ENCODE assay signal across 12 cellular contexts in genomic region chr7:41916450-41916927, GRCh38.
DNase-seq lines count a peak whose midpoint lies in the region; ATAC-seq and TF ChIP-seq lines count a peak whose summit lies in the region.
"Had no signal": no experiment of that assay in that cellular context is flagged by ENCODE, and none has a peak within 500 bp of the region (broad histone marks: within the 10 kb centered on the region; RNA-seq: fewer than 3 reads in every experiment).

No MANE protein-coding gene starts in this region.

- WGBS in esophagus squamous epithelium, 2 donors, result 42 to 53% methylated on average over 5 of the region's 5 CpGs
- WGBS in psoas muscle, 3 donors, result 28 to 36% (median 30%) methylated on average over 5 of the region's 5 CpGs

- H3K27me3 ChIP-seq in esophagus squamous epithelium (no peaks in the 10 kb centered on the region), psoas muscle (ENCODE audit: insufficient read depth in 3 of 3, low read length in 2 of 3) (no peaks in the 10 kb centered on the region)

- H3K36me3 ChIP-seq in esophagus squamous epithelium (no peaks in the 10 kb centered on the region), psoas muscle (ENCODE audit: insufficient read depth in 1 of 2, low read depth in 1 of 2) (no peaks in the 10 kb centered on the region)

- DNase-seq in Daoy (ENCODE audit: low read depth) (peak; percentile 97), RWPE1 (ENCODE audit: low spot score) (peak; percentile 90), esophagus squamous epithelium (lab: John Stamatoyannopoulos, UW) (no peak), psoas muscle (no peak)
- no peak for DNase-seq in activated CD8-positive, alpha-beta memory T cell treated with anti-CD3 and anti-CD28 coated beads, Interleukin-2, amount 50 U/mL, for 4 hours
- no peak for DNase-seq in stimulated activated CD4-positive, alpha-beta T cell treated with anti-CD3 and anti-CD28 coated beads, Interleukin-2, amount 100 ng/mL, for 24 hours
- DNase-seq: DMS153; NCI-H1694; nucleus accumbens; stimulated activated naive B cell treated with anti-CD40 and anti-IgM and Interleukin-4, amounts not matched to agents 10 μg/mL and 1 μg/mL and 100 μg/mL, for 72 hours had no signal

- peaks cover 0 to 9% (median 0%) of the 10 kb centered on the region in 3 donors for H3K4me1 ChIP-seq in esophagus squamous epithelium
- no peaks in the 10 kb centered on the region for H3K4me1 ChIP-seq in psoas muscle

- H3K9me3 ChIP-seq in esophagus squamous epithelium (no peaks in the 10 kb centered on the region), psoas muscle (no peaks in the 10 kb centered on the region)

- TF ChIP-seq CTCF in RWPE1 (conservative IDR thresholded peaks at IDR 0.05; ENCODE audit: low read depth), result no peak
- no peak for TF ChIP-seq CTCF in esophagus squamous epithelium (IDR thresholded peaks at IDR 0.05)
- no peak for TF ChIP-seq CTCF in psoas muscle (IDR thresholded peaks at IDR 0.05)

- intact Hi-C loops in esophagus squamous epithelium (cut with DNase I) (no loop called here), psoas muscle (cut with DNase I) (no loop called here)

- ATAC-seq in psoas muscle (peak; percentile 40 to 73 (median 71)), HG03469 (IDR thresholded peaks at IDR 0.05; ENCODE audit: unreplicated experiment) (no peak), HG03045 (IDR thresholded peaks at IDR 0.05; ENCODE audit: unreplicated experiment) (no peak)
- ATAC-seq: stimulated activated naive B cell treated with anti-CD40 and anti-IgM and Interleukin-4, amounts not matched to agents 10 μg/mL and 1 μg/mL and 100 μg/mL, for 72 hours had no signal

- POLR2A ChIA-PET in RWPE1 (lab: Yijun Ruan, JAX; ENCODE audit: low non-redundant PET), result no interaction called here

- H3K4me3 ChIP-seq in esophagus squamous epithelium (no peak overlapping the region), psoas muscle (no peak overlapping the region)

- CTCF ChIA-PET in RWPE1 (lab: Yijun Ruan, JAX), result interaction anchor here (0.6 to 0.8 kb wide), 2 partner anchors 404 to 1674 kb away, joined by 3 to 4 read pairs; no protein-coding TSS in a partner anchor

- TF ChIP-seq POLR2A in esophagus squamous epithelium (IDR thresholded peaks at IDR 0.05), result no peak

- H3K27ac ChIP-seq in RWPE1 (peak overlapping the region; percentile 68; the same call in 1 of the 2 replicates), esophagus squamous epithelium (peak overlapping the region in 3 of 4 donors; percentile 58 to 63 (median 62)), psoas muscle (no peak overlapping the region)

Comparison
In these comparisons a context has a peak if more than half of its experiments do, and no peak if none do; other contexts are left out.
1. DNase-seq: peak in Daoy (single experiment) and RWPE1 (single experiment); none in esophagus squamous epithelium (single experiment), psoas muscle (0 of 2), activated CD8-positive, alpha-beta memory T cell treated with anti-CD3 and anti-CD28 coated beads, Interleukin-2, amount 50 U/mL, for 4 hours (single experiment) and stimulated activated CD4-positive, alpha-beta T cell treated with anti-CD3 and anti-CD28 coated beads, Interleukin-2, amount 100 ng/mL, for 24 hours (0 of 2).
2. ATAC-seq: peak in psoas muscle (4 of 4); none in HG03469 (single experiment) and HG03045 (single experiment).